In genomic region chr13:73000027-73000674, GRCh38 we compare ENCODE assay signal across 1 cellular context.
TF ChIP-seq lines count a peak whose summit lies in the region.

No MANE protein-coding gene starts in this region.

TF ChIP-seq in K562, 482 proteins besides CTCF, POLR2A, EP300 and RAD21 (continued from another document):
- TF ChIP-seq ZNF280A (IDR thresholded peaks at IDR 0.05; ENCODE audit: low read depth, partially characterized antibody) (no peak), SREBF2 (CRISPR knock-in tag; IDR thresholded peaks at IDR 0.05) (no peak), ZBTB5 (IDR thresholded peaks at IDR 0.05) (no peak), HMG20A (CRISPR knock-in tag; conservative IDR thresholded peaks at IDR 0.05) (no peak), HOMEZ (CRISPR knock-in tag; IDR thresholded peaks at IDR 0.05) (no peak), SMARCA4 (IDR thresholded peaks at IDR 0.05) (no peak), ZNF217 (CRISPR knock-in tag; IDR thresholded peaks at IDR 0.05) (no peak), CHD2 (IDR thresholded peaks at IDR 0.05; ENCODE audit: low read depth, low read length) (no peak), TAF1 (IDR thresholded peaks at IDR 0.05; ENCODE audit: control insufficient read depth, extremely low read depth, insufficient read depth, low read length, severe bottlenecking) (no peak), EHMT2 (IDR thresholded peaks at IDR 0.05) (no peak), ZNF445 (CRISPR knock-in tag; IDR thresholded peaks at IDR 0.05; ENCODE audit: low read depth) (no peak), GTF2B (IDR thresholded peaks at IDR 0.05; ENCODE audit: extremely low read depth, insufficient read length) (no peak), BMI1 (IDR thresholded peaks at IDR 0.05; ENCODE audit: low read length) (no peak), FOS (IDR thresholded peaks at IDR 0.05; ENCODE audit: extremely low read depth, insufficient read length) (no peak), PHF8 (IDR thresholded peaks at IDR 0.05; ENCODE audit: borderline replicate concordance, low read length) (no peak), HNRNPLL (IDR thresholded peaks at IDR 0.05; ENCODE audit: low read depth, low read length, poor library complexity, severe bottlenecking) (no peak), ATF2 (CRISPR knock-in tag; IDR thresholded peaks at IDR 0.05) (no peak)
